8 cellular contexts compared by ENCODE assay signal in the genomic region with DNA sequence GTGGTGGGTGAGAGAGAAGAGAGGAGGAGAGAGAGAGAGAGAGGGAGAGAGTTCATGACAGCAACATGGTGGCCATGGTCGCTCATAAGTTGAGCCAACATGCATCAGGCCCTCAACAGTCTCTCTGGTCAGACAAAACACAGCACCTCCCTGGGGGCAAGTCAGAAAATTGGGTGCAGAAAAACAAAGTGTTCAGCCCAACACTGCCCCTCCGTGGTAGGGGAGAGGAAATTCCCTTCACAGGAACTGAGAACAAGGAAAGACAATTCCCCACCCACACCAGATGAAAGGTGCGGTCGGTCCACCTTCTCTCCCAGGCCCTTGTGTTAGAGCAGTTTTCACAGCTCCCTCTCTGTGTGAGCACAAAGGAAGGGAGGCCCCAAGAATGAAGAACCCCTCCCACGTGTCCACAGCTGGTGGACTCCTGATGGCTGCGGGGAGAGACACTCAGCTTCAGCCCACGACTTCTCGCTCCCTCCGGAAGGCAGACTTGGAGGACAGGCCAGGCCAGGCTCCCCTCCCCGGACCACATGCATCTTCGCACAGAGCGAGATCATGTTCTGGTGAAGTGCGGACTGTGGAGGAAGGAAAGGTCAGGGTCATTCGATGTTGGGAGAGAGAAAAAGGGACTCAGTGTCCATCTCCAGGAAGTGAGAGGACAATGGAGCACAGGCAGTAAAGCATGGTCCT.
DNase-seq lines count a peak whose midpoint lies in the region; ATAC-seq, FAIRE-seq and TF ChIP-seq lines count a peak whose summit lies in the region.

No MANE protein-coding gene starts in this region.

- H3K27me3 Mint-ChIP-seq in MCF 10A (ENCODE audit: insufficient read depth, unreplicated experiment): no peaks in the 10 kb centered on the region

- TF ChIP-seq CTCF in LNCaP clone FGC (IDR thresholded peaks at IDR 0.05; ENCODE audit: control insufficient read depth, extremely low read depth, insufficient read depth): peak; percentile 68
- TF ChIP-seq CTCF in MCF 10A (IDR thresholded peaks at IDR 0.05; ENCODE audit: unreplicated experiment): peak; percentile 48

- no peak overlapping the region for H3K27ac Mint-ChIP-seq in MCF 10A (ENCODE audit: low read depth, unreplicated experiment)

- DNase-seq in LNCaP clone FGC (ENCODE audit: low read depth): no peak
- DNase-seq in T-helper 2 cell: peak in 4 of 5 experiments; percentile 11 to 59 (median 30)
- peak; percentile 84 for DNase-seq in MCF 10A (ENCODE audit: unreplicated experiment)
- peak; percentile 57 for DNase-seq in inferior parietal cortex (ENCODE audit: extremely low spot score)
- peak; percentile 40 to 47 for DNase-seq in stimulated activated CD4-positive, alpha-beta T cell treated with anti-CD3 and anti-CD28 coated beads, Interleukin-4, amount 100 ng/mL, for 48 hours (ENCODE audit: low read depth in 2 of 2)
- no peak for DNase-seq in occipital lobe (lab: John Stamatoyannopoulos, UW)

- no peaks in the 10 kb centered on the region for H3K36me3 Mint-ChIP-seq in MCF 10A (ENCODE audit: insufficient read depth, unreplicated experiment)

- FAIRE-seq in G401.6 (lab: Jason Lieb, UNC): peak; percentile 40

- peaks cover 60% of the 10 kb centered on the region for H3K4me1 Mint-ChIP-seq in MCF 10A (ENCODE audit: insufficient read depth, unreplicated experiment)

- no peak for ATAC-seq in GM21723 (IDR thresholded peaks at IDR 0.05; ENCODE audit: unreplicated experiment)

- intact Hi-C loops in MCF 10A (cut with micrococcal nuclease): no loop called here

- CTCF ChIA-PET in MCF 10A (lab: Yijun Ruan, JAX): interaction anchor here (0.6 to 1.3 kb wide), 5 partner anchors 11 to 890 kb away, joined by 3 to 4 read pairs (median 3); no protein-coding TSS in a partner anchor

- H3K4me3 ChIP-seq in LNCaP clone FGC (ENCODE audit: low read depth, low read length): no peak overlapping the region

- no peak overlapping the region for H3K4me3 Mint-ChIP-seq in MCF 10A (ENCODE audit: unreplicated experiment)

- POLR2A ChIA-PET in MCF 10A (lab: Yijun Ruan, JAX): interaction anchor here (0.7 kb wide), 2 partner anchors 51 to 526 kb away, joined by 3 read pairs; no protein-coding TSS in a partner anchor

- BruUV-seq in MCF 10A (replicated peaks; lab: Mats Ljungman, UMichigan): no TSS peak

- no peaks in the 10 kb centered on the region for H3K9me3 Mint-ChIP-seq in MCF 10A (ENCODE audit: unreplicated experiment)

Comparison
In these comparisons a context has a peak if more than half of its experiments do, and no peak if none do; other contexts are left out.
1. DNase-seq: peak in T-helper 2 cell (4 of 5), MCF 10A (single experiment), inferior parietal cortex (single experiment) and stimulated activated CD4-positive, alpha-beta T cell treated with anti-CD3 and anti-CD28 coated beads, Interleukin-4, amount 100 ng/mL, for 48 hours (2 of 2); none in LNCaP clone FGC (single experiment) and occipital lobe (single experiment).